8 cellular contexts compared by ENCODE assay signal in the genomic region with DNA sequence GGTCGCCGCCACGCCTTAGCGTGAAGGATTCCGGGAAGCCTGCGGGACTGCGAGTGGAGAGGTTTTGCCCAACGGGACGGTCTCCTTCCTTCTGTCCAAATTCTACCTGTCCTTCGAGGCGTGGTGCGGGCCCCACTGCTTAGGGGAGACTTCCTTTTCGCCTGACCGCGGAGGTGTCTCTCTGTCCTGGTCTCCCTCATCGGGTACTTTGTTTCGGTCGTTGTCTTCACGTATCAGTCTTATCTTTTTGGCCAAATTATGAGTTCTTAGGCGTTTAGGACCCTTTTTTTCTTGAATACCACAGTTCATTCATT. TPM values are rescaled to one million over a fixed set of nuclear protein-coding genes. Genes with fewer than 3 reads are reported as not detected.
A peak's percentile ranks its signal among the peaks of the same experiment; 100 is the strongest.
DNase-seq lines count a peak whose midpoint lies in the region; ATAC-seq and TF ChIP-seq lines count a peak whose summit lies in the region.

No MANE protein-coding gene starts in this region.

- H3K56ac ChIP-seq in mesendoderm (ENCODE audit: low read length) = peak overlapping the region; percentile 98

- no CpG with 5 or more reads among the region's 20 CpGs for WGBS in mesendoderm (ENCODE audit: extremely low coverage, insufficient coverage, low lambda C conversion rate)

- intact Hi-C loops in ascending aorta (cut with DNase I) = loop anchor here (1.0 to 5.0 kb wide), 5 partner anchors 14 to 54 kb away; partner anchors contain the start of genes C2CD2L, HMBS and VPS11

- no peak overlapping the region for H3K18ac ChIP-seq in mesendoderm (ENCODE audit: low read length)

- no peak for DNase-seq in BJ (ENCODE audit: low read depth)
- DNase-seq in ascending aorta (ENCODE audit: low spot score in 2 of 2) = peak in 1 of 2 donors; percentile 74
- DNase-seq in mesendoderm = no peak
- no peak for DNase-seq in glomerular visceral epithelial cell (ENCODE audit: extremely low spot score)
- DNase-seq in DMS 273 treated with DMSO at 0.1 percent for 48 hours (lab: John Stamatoyannopoulos, UW) = no peak
- no peak for DNase-seq in pons (ENCODE audit: low spot score)
- no peak for DNase-seq in cortex of kidney (lab: John Stamatoyannopoulos, UW)

- H3K79me1 ChIP-seq in mesendoderm (ENCODE audit: low read length) = peaks cover 14% of the 10 kb centered on the region

- no peak for TF ChIP-seq CTCF in BJ (IDR thresholded peaks at IDR 0.05; ENCODE audit: insufficient read depth, low read depth, low read length)
- TF ChIP-seq CTCF in ascending aorta (IDR thresholded peaks at IDR 0.05) = no peak

- H3K4me3 ChIP-seq in BJ (ENCODE audit: low read depth, low read length) (peak overlapping the region; percentile 89), ascending aorta (peak overlapping the region; percentile 85 to 93), mesendoderm (ENCODE audit: low read length) (peak overlapping the region; percentile 97)

- peak overlapping the region; percentile 97 for H3K9ac ChIP-seq in mesendoderm (ENCODE audit: low read length)

- no peak overlapping the region for H2BK120ac ChIP-seq in mesendoderm (ENCODE audit: low read depth, low read length)

- peak overlapping the region; percentile 80 for H3K4me2 ChIP-seq in mesendoderm (ENCODE audit: low read length)

- H3K27me3 ChIP-seq in BJ (ENCODE audit: control insufficient read depth, insufficient read depth, low read length) (no peaks in the 10 kb centered on the region), ascending aorta (no peaks in the 10 kb centered on the region), mesendoderm (ENCODE audit: insufficient read depth, low read length, poor library complexity) (no peaks in the 10 kb centered on the region)

- POLR2A ChIA-PET in BJ (lab: Charles Lee) = interaction anchor here (0.5 to 0.9 kb wide), 6 partner anchors 15 to 216 kb away, joined by 3 to 7 read pairs (median 4); partner anchors contain the start of gene C2CD2L

- peak; percentile 12 for ATAC-seq in HG02610 (IDR thresholded peaks at IDR 0.05; ENCODE audit: unreplicated experiment)

- H3K79me2 ChIP-seq in mesendoderm (ENCODE audit: control insufficient read depth, insufficient read depth, low read length) = peaks cover 14% of the 10 kb centered on the region

- H3K27ac ChIP-seq in ascending aorta (peak overlapping the region; percentile 71 to 74), mesendoderm (ENCODE audit: low read depth, low read length) (peak overlapping the region; percentile 9)

- no peak overlapping the region for H2BK15ac ChIP-seq in mesendoderm (replicated peaks; ENCODE audit: low read depth)

- H3K9me3 ChIP-seq in ascending aorta = no peaks in the 10 kb centered on the region

- H3K4me1 ChIP-seq in ascending aorta (peaks cover 6 to 13% of the 10 kb centered on the region in 2 donors), mesendoderm (ENCODE audit: control insufficient read depth, low read depth, low read length) (peaks cover 7% of the 10 kb centered on the region)

- no peak overlapping the region for H4K8ac ChIP-seq in mesendoderm (ENCODE audit: low read depth, low read length)

- no peak overlapping the region for H2BK5ac ChIP-seq in mesendoderm (ENCODE audit: low read length)

- H3K36me3 ChIP-seq in BJ (ENCODE audit: control insufficient read depth, insufficient read depth, low read length) (peaks cover 6% of the 10 kb centered on the region; the same call in 1 of the 2 replicates), ascending aorta (peaks cover 0 to 10% of the 10 kb centered on the region in 2 donors), mesendoderm (ENCODE audit: control insufficient read depth, insufficient read depth, low read length) (peaks cover 3% of the 10 kb centered on the region)

- CTCF ChIA-PET in BJ (lab: Yijun Ruan, JAX) = interaction anchor here (0.7 to 2.3 kb wide), 5 partner anchors 13 to 156 kb away, joined by 3 to 7 read pairs (median 5); no protein-coding TSS in a partner anchor

- H3K4ac ChIP-seq in mesendoderm (ENCODE audit: low read depth, low read length) = no peak overlapping the region

- no peak overlapping the region for H4K5ac ChIP-seq in mesendoderm (ENCODE audit: low read length)

- peak overlapping the region; percentile 83 for H3K23ac ChIP-seq in mesendoderm (ENCODE audit: low read length)

- H2AK5ac ChIP-seq in mesendoderm (ENCODE audit: low read length) = no peak overlapping the region

RNA-seq across cellular contexts. Expression of gene HINFP, which starts 0.4 kb away (rescaled TPM):
- 17.6 and 27.3 TPM in 2 replicates for polyA plus RNA-seq in BJ (2011; rRNA removed)
- 18.4 and 40.8 TPM in 2 replicates for polyA minus RNA-seq in BJ (2011; rRNA and poly(A)+ RNA removed)
- total RNA-seq in ascending aorta = 36.5 TPM
- 17.5 TPM for polyA plus RNA-seq in mesendoderm (2013, experiment 1 of 2)
- 18.8 TPM for polyA plus RNA-seq in mesendoderm (2013, experiment 2 of 2)

RNA-seq across cellular contexts. Expression of gene C2CD2L, which starts 14.6 kb away (rescaled TPM):
- 2.8 and 5.7 TPM in 2 replicates for polyA plus RNA-seq in BJ (2011; rRNA removed)
- polyA minus RNA-seq in BJ (2011; rRNA and poly(A)+ RNA removed) = 6.5 and 11.5 TPM in 2 replicates
- 16.7 TPM for total RNA-seq in ascending aorta
- 2.1 TPM for polyA plus RNA-seq in mesendoderm (2013, experiment 1 of 2)
- polyA plus RNA-seq in mesendoderm (2013, experiment 2 of 2) = 2.0 TPM

RNA-seq across cellular contexts. Expression of gene DPAGT1, which starts 20.1 kb away (rescaled TPM):
- polyA plus RNA-seq in BJ (2011; rRNA removed) = 67.4 and 75.6 TPM in 2 replicates
- polyA minus RNA-seq in BJ (2011; rRNA and poly(A)+ RNA removed) = 48.9 and 101 TPM in 2 replicates
- total RNA-seq in ascending aorta = 61.9 TPM
- polyA plus RNA-seq in mesendoderm (2013, experiment 1 of 2) = 41.4 TPM
- polyA plus RNA-seq in mesendoderm (2013, experiment 2 of 2) = 40.9 TPM

RNA-seq across cellular contexts. Expression of gene ABCG4, which starts 27.1 kb away (rescaled TPM):
- 0.06 and 0.17 TPM in 2 replicates for polyA plus RNA-seq in BJ (2011; rRNA removed)
- 0.05 TPM in 1 of 2 replicates, not detected in the other for polyA minus RNA-seq in BJ (2011; rRNA and poly(A)+ RNA removed)
- not detected for total RNA-seq in ascending aorta
- 0.24 TPM for polyA plus RNA-seq in mesendoderm (2013, experiment 1 of 2)
- 0.22 TPM for polyA plus RNA-seq in mesendoderm (2013, experiment 2 of 2)

RNA-seq across cellular contexts. Expression of gene HMBS, which starts 37.1 kb away (rescaled TPM):
- 38.4 and 54.9 TPM in 2 replicates for polyA plus RNA-seq in BJ (2011; rRNA removed)
- polyA minus RNA-seq in BJ (2011; rRNA and poly(A)+ RNA removed) = 22.1 and 29.0 TPM in 2 replicates
- 82.8 TPM for total RNA-seq in ascending aorta
- polyA plus RNA-seq in mesendoderm (2013, experiment 1 of 2) = 40.0 TPM
- 37.8 TPM for polyA plus RNA-seq in mesendoderm (2013, experiment 2 of 2)
